In the genomic region with DNA sequence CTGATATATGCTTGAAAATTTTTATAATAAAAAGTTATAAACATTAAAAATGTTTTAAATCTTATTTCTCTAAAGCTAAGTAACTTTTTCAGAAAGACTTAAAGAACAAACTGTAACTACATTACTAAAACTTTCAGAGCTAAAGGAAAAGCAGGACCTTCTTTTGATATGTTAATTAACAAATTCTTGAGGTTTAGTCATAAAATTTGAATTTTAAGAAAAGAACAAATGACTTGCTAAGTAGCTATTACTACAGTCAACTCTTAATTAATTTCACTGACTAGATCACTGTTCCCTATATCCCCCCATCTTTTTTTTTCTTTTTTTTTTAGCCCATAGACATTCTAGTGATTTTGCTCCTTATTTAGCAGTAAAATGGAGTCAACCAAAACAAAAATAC, we compare ENCODE assay signal across 24 cellular contexts.
"Had no signal": no experiment of that assay in that cellular context is flagged by ENCODE, and none has a peak within 500 bp of the region (broad histone marks: within the 10 kb centered on the region; RNA-seq: fewer than 3 reads in every experiment).

No MANE protein-coding gene starts in this region.

- H3K9me3 Mint-ChIP-seq: nephron progenitor cell had no signal

- H3K9me3 ChIP-seq: gastrocnemius medialis, left lung, prostate gland, right atrium auricular region, stomach, thyroid gland, vagina had no signal

- H3K4me1 Mint-ChIP-seq: naive thymus-derived CD8-positive, alpha-beta T cell; nephron progenitor cell had no signal

- ATAC-seq: esophagus mucosa; gastrocnemius medialis; left lung; naive thymus-derived CD8-positive, alpha-beta T cell; sciatic nerve had no signal

- DNase-seq: dorsolateral prefrontal cortex; effector CD4-positive, alpha-beta T cell; foreskin fibroblast; gastrocnemius medialis; head of caudate nucleus; left lung; naive thymus-derived CD8-positive, alpha-beta T cell; nephron progenitor cell; nucleus accumbens; stimulated activated CD4-positive, alpha-beta T cell treated with anti-CD3 and anti-CD28 coated beads, Interleukin-12 subunit alpha, Interleukin-12 subunit beta, amount 100 ng/mL, for 4 hours; stimulated activated CD4-positive, alpha-beta T cell treated with anti-CD3 and anti-CD28 coated beads, Interleukin-1b, Interleukin-23, amount 100 ng/mL, for 48 hours; stimulated activated CD4-positive, alpha-beta T cell treated with anti-CD3 and anti-CD28 coated beads, Interleukin-4, amount 100 ng/mL, for 1 hour; stimulated activated CD8-positive, alpha-beta memory T cell treated with anti-CD3 and anti-CD28 coated beads, Interleukin-4, amount 100 ng/mL, for 48 hours; stimulated activated naive CD4-positive, alpha-beta T cell treated with Interleukin-2 at 50 U/mL for 16 hours; stomach; thyroid gland; trophoblast cell had no signal

- H3K4me1 ChIP-seq: gastrocnemius medialis, left lung, prostate gland, right atrium auricular region, stomach, thyroid gland, vagina had no signal

- H3K4me2 ChIP-seq: smooth muscle cell had no signal

- H3K27me3 Mint-ChIP-seq: naive thymus-derived CD8-positive, alpha-beta T cell had no signal

- H3K27me3 ChIP-seq: dorsolateral prefrontal cortex, gastrocnemius medialis, left lung, right atrium auricular region, stomach, thyroid gland, vagina had no signal

- H3K4me3 ChIP-seq: dorsolateral prefrontal cortex, gastrocnemius medialis, left lung, prostate gland, right atrium auricular region, smooth muscle cell, stomach, thyroid gland, vagina had no signal

- H3K27ac ChIP-seq: dorsolateral prefrontal cortex, epithelial cell of prostate, gastrocnemius medialis, left lung, prostate gland, right atrium auricular region, stomach, thyroid gland, vagina had no signal

- H3K36me3 ChIP-seq: gastrocnemius medialis, left lung, prostate gland, right atrium auricular region, stomach, thyroid gland, vagina had no signal

- H3K36me3 Mint-ChIP-seq: naive thymus-derived CD8-positive, alpha-beta T cell had no signal

- H3K27ac Mint-ChIP-seq: naive thymus-derived CD8-positive, alpha-beta T cell; nephron progenitor cell had no signal

- H3K4me3 Mint-ChIP-seq: naive thymus-derived CD8-positive, alpha-beta T cell; nephron progenitor cell had no signal
